ENCODE assay signal across 38 cellular contexts in genomic region chr10:122229678-122230077, GRCh38. TPM values are rescaled to one million over a fixed set of nuclear protein-coding genes. Genes with fewer than 3 reads are reported as not detected.
"Had no signal": no experiment of that assay in that cellular context is flagged by ENCODE, and none has a peak within 500 bp of the region (broad histone marks: within the 10 kb centered on the region; RNA-seq: fewer than 3 reads in every experiment).

No MANE protein-coding gene starts in this region.

- FAIRE-seq: astrocyte, TTC549 had no signal

- H3K27ac ChIP-seq: adrenal gland, body of pancreas, cardiac muscle cell, VCaP had no signal

- H3K4me1 Mint-ChIP-seq: activated B cell treated with CpG ODN at 0.5 μM for 24 hours; activated CD4-positive, alpha-beta T cell treated with anti-CD3 and anti-CD28 coated beads, Interleukin-2, amount 10 ng/mL, durations not matched to agents 24 days and 14 days; activated naive CD8-positive, alpha-beta T cell treated with anti-CD3 and anti-CD28 coated beads for 36 hours; activated T-helper 17 cell treated with anti-CD3 and anti-CD28 coated beads, Interleukin-2, amount 50 U/mL, for 72 hours; central memory CD8-positive, alpha-beta T cell had no signal

- H3K27me3 ChIP-seq: adrenal gland, body of pancreas, cardiac muscle cell had no signal

- H3K36me3 Mint-ChIP-seq: activated CD4-positive, alpha-beta memory T cell treated with anti-CD3 and anti-CD28 coated beads for 36 hours; activated naive CD4-positive, alpha-beta T cell treated with anti-CD3 and anti-CD28 coated beads, Interleukin-2, amount 50 U/mL, for 72 hours; activated naive CD8-positive, alpha-beta T cell treated with anti-CD3 and anti-CD28 coated beads for 36 hours had no signal

- H3K4me3 Mint-ChIP-seq: activated B cell treated with CpG ODN at 0.5 μM for 24 hours; activated CD4-positive, alpha-beta memory T cell treated with anti-CD3 and anti-CD28 coated beads for 36 hours; activated CD4-positive, alpha-beta T cell treated with anti-CD3 and anti-CD28 coated beads, Interleukin-2, amount 10 ng/mL, durations not matched to agents 24 days and 14 days; activated CD8-positive, alpha-beta T cell treated with anti-CD3 and anti-CD28 coated beads for 36 hours; activated naive CD4-positive, alpha-beta T cell treated with anti-CD3 and anti-CD28 coated beads for 36 hours; activated naive CD8-positive, alpha-beta T cell treated with anti-CD3 and anti-CD28 coated beads for 36 hours; activated T-cell treated with anti-CD3 and anti-CD28 coated beads, Interleukin-2, amount 50 U/mL, for 4 hours; activated T-cell treated with anti-CD3 and anti-CD28 coated beads, Interleukin-2, amount 50 U/mL, for 72 hours; activated T-helper 1 cell treated with anti-CD3 and anti-CD28 coated beads, Interleukin-12 subunit alpha, Interleukin-12 subunit beta, Interleukin-2, Interleukin-4 antibody, amounts not matched to agents 30 ng/mL and 10 ng/mL and 1 ng/mL, durations not matched to agents 14 hours and 24 hours and 36 hours; activated T-helper 17 cell treated with anti-CD3 and anti-CD28 coated beads, Interleukin-2, amount 50 U/mL, for 72 hours; central memory CD8-positive, alpha-beta T cell; T-helper 1 cell treated with Interleukin-12 subunit alpha and Interleukin-12 subunit beta and Interleukin-4 antibody, amounts not matched to agents 30 μg/mL and 1 μg/mL, for 36 hours; T-helper 2 cell treated with Interferon-gamma antibody and Interleukin-4, amounts not matched to agents 5 μg/mL and 100 μg/mL, for 36 hours had no signal

- H3K4me3 ChIP-seq: adrenal gland, body of pancreas, cardiac muscle cell had no signal

- H3K4me1 ChIP-seq: adrenal gland, body of pancreas had no signal

- ATAC-seq: activated CD8-positive, alpha-beta T cell treated with anti-CD3 and anti-CD28 coated beads for 36 hours; activated naive CD4-positive, alpha-beta T cell treated with anti-CD3 and anti-CD28 coated beads, Interleukin-2, amount 50 U/mL, for 72 hours; activated T-cell treated with anti-CD3 and anti-CD28 coated beads, Interleukin-2, amount 50 U/mL, for 4 hours; activated T-cell treated with anti-CD3 and anti-CD28 coated beads, Interleukin-2, amount 50 U/mL, for 72 hours; activated T-helper 17 cell treated with anti-CD3 and anti-CD28 coated beads, Interleukin-2, amount 50 U/mL, for 72 hours; body of pancreas had no signal

- H3K27me3 Mint-ChIP-seq: activated B cell treated with CpG ODN at 0.5 μM for 24 hours had no signal

- H3K9me3 ChIP-seq: adrenal gland, body of pancreas had no signal

- H3K27ac Mint-ChIP-seq: activated B cell treated with CpG ODN at 0.5 μM for 24 hours; activated CD4-positive, alpha-beta memory T cell treated with anti-CD3 and anti-CD28 coated beads for 36 hours; activated CD4-positive, alpha-beta T cell treated with anti-CD3 and anti-CD28 coated beads, Interleukin-2, amount 10 ng/mL, durations not matched to agents 24 days and 14 days; activated CD8-positive, alpha-beta T cell treated with anti-CD3 and anti-CD28 coated beads for 36 hours; activated naive CD4-positive, alpha-beta T cell treated with anti-CD3 and anti-CD28 coated beads for 36 hours; activated naive CD4-positive, alpha-beta T cell treated with anti-CD3 and anti-CD28 coated beads, Interleukin-2, amount 50 U/mL, for 72 hours; activated naive CD8-positive, alpha-beta T cell treated with anti-CD3 and anti-CD28 coated beads for 36 hours; activated T-cell treated with anti-CD3 and anti-CD28 coated beads, Interleukin-2, amount 50 U/mL, for 72 hours; activated T-helper 1 cell treated with anti-CD3 and anti-CD28 coated beads, Interleukin-12 subunit alpha, Interleukin-12 subunit beta, Interleukin-2, Interleukin-4 antibody, amounts not matched to agents 30 ng/mL and 10 ng/mL and 1 ng/mL, durations not matched to agents 14 hours and 24 hours and 36 hours; activated T-helper 17 cell treated with anti-CD3 and anti-CD28 coated beads, Interleukin-2, amount 50 U/mL, for 72 hours; T-helper 1 cell treated with Interleukin-12 subunit alpha and Interleukin-12 subunit beta and Interleukin-4 antibody, amounts not matched to agents 30 μg/mL and 1 μg/mL, for 36 hours; T-helper 2 cell treated with Interferon-gamma antibody and Interleukin-4, amounts not matched to agents 5 μg/mL and 100 μg/mL, for 36 hours had no signal

- H3K9me3 Mint-ChIP-seq: activated B cell treated with CpG ODN at 0.5 μM for 24 hours; activated CD4-positive, alpha-beta memory T cell treated with anti-CD3 and anti-CD28 coated beads for 36 hours; activated CD4-positive, alpha-beta T cell treated with anti-CD3 and anti-CD28 coated beads, Interleukin-2, amount 10 ng/mL, durations not matched to agents 24 days and 14 days; activated CD8-positive, alpha-beta T cell treated with anti-CD3 and anti-CD28 coated beads for 36 hours; activated naive CD4-positive, alpha-beta T cell treated with anti-CD3 and anti-CD28 coated beads for 36 hours; activated naive CD4-positive, alpha-beta T cell treated with anti-CD3 and anti-CD28 coated beads, Interleukin-2, amount 50 U/mL, for 72 hours; activated naive CD8-positive, alpha-beta T cell treated with anti-CD3 and anti-CD28 coated beads for 36 hours; activated T-cell treated with anti-CD3 and anti-CD28 coated beads, Interleukin-2, amount 50 U/mL, for 4 hours; activated T-cell treated with anti-CD3 and anti-CD28 coated beads, Interleukin-2, amount 50 U/mL, for 72 hours; activated T-helper 1 cell treated with anti-CD3 and anti-CD28 coated beads, Interleukin-12 subunit alpha, Interleukin-12 subunit beta, Interleukin-2, Interleukin-4 antibody, amounts not matched to agents 30 ng/mL and 10 ng/mL and 1 ng/mL, durations not matched to agents 14 hours and 24 hours and 36 hours; activated T-helper 17 cell treated with anti-CD3 and anti-CD28 coated beads, Interleukin-2, amount 50 U/mL, for 72 hours; central memory CD8-positive, alpha-beta T cell; T-helper 1 cell treated with Interleukin-12 subunit alpha and Interleukin-12 subunit beta and Interleukin-4 antibody, amounts not matched to agents 30 μg/mL and 1 μg/mL, for 36 hours; T-helper 2 cell treated with Interferon-gamma antibody and Interleukin-4, amounts not matched to agents 5 μg/mL and 100 μg/mL, for 36 hours had no signal

- DNase-seq: activated B cell treated with CpG ODN at 0.5 μM for 24 hours; activated CD4-positive, alpha-beta memory T cell treated with anti-CD3 and anti-CD28 coated beads for 36 hours; activated CD4-positive, alpha-beta T cell treated with anti-CD3 and anti-CD28 coated beads for 4 hours; activated CD4-positive, alpha-beta T cell treated with anti-CD3 and anti-CD28 coated beads, Interleukin-2, amount 10 ng/mL, durations not matched to agents 24 days and 14 days; activated CD4-positive, alpha-beta T cell treated with anti-CD3 and anti-CD28 coated beads, Interleukin-2, amount 50 U/mL, for 1 hour; activated CD4-positive, alpha-beta T cell treated with anti-CD3 and anti-CD28 coated beads, Interleukin-2, amount 50 U/mL, for 4 hours; activated CD4-positive, CD25-positive, alpha-beta regulatory T cell treated with anti-CD3 and anti-CD28 coated beads, Interleukin-2, amount 50 U/mL, for 72 hours; activated CD8-positive, alpha-beta memory T cell treated with anti-CD3 and anti-CD28 coated beads, Interleukin-2, amount 50 U/mL, for 4 hours; activated CD8-positive, alpha-beta T cell treated with anti-CD3 and anti-CD28 coated beads for 36 hours; activated effector memory CD4-positive, alpha-beta T cell treated with anti-CD3 and anti-CD28 coated beads, Interleukin-2, amount 50 U/mL, for 16 hours; activated gamma-delta T cell treated with Interleukin-2 at 50 U/mL for 16 hours; activated naive CD4-positive, alpha-beta T cell; activated naive CD4-positive, alpha-beta T cell treated with anti-CD3 and anti-CD28 coated beads for 36 hours; activated naive CD4-positive, alpha-beta T cell treated with anti-CD3 and anti-CD28 coated beads, Interleukin-2, amount 50 U/mL, for 16 hours; activated naive CD8-positive, alpha-beta T cell treated with anti-CD3 and anti-CD28 coated beads for 36 hours; activated T-cell treated with anti-CD3 and anti-CD28 coated beads for 4 hours; activated T-cell treated with anti-CD3 and anti-CD28 coated beads, Interleukin-2, amount 50 U/mL, for 1 hour; activated T-cell treated with anti-CD3 and anti-CD28 coated beads, Interleukin-2, amount 50 U/mL, for 4 hours; activated T-cell treated with anti-CD3 and anti-CD28 coated beads, Interleukin-2, amount 50 U/mL, for 72 hours; adrenal gland; amniotic stem cell; aorta; body of pancreas; cerebellar nuclear complex; T-helper 1 cell; T-helper 2 cell; T-helper 9 cell had no signal

RNA-seq across cellular contexts. Expression of gene BTBD16, which starts 41.4 kb away (rescaled TPM):
- total RNA-seq: activated B cell treated with CpG ODN at 0.5 μM for 24 hours; activated CD4-positive, alpha-beta memory T cell treated with anti-CD3 and anti-CD28 coated beads for 36 hours; activated CD4-positive, alpha-beta T cell treated with anti-CD3 and anti-CD28 coated beads, Interleukin-2, amount 10 ng/mL, durations not matched to agents 24 days and 14 days; activated CD8-positive, alpha-beta memory T cell treated with anti-CD3 and anti-CD28 coated beads for 36 hours; activated CD8-positive, alpha-beta T cell treated with anti-CD3 and anti-CD28 coated beads for 36 hours; activated naive CD4-positive, alpha-beta T cell treated with anti-CD3 and anti-CD28 coated beads for 36 hours; activated naive CD4-positive, alpha-beta T cell treated with anti-CD3 and anti-CD28 coated beads, Interleukin-2, amount 50 U/mL, for 72 hours; activated naive CD8-positive, alpha-beta T cell treated with anti-CD3 and anti-CD28 coated beads for 36 hours; activated T-cell treated with anti-CD3 and anti-CD28 coated beads, Interleukin-2, amount 50 U/mL, for 4 hours; activated T-cell treated with anti-CD3 and anti-CD28 coated beads, Interleukin-2, amount 50 U/mL, for 72 hours; activated T-helper 1 cell treated with anti-CD3 and anti-CD28 coated beads, Interleukin-12 subunit alpha, Interleukin-12 subunit beta, Interleukin-2, Interleukin-4 antibody, amounts not matched to agents 30 ng/mL and 10 ng/mL and 1 ng/mL, durations not matched to agents 14 hours and 24 hours and 36 hours; activated T-helper 17 cell treated with anti-CD3 and anti-CD28 coated beads, Interleukin-2, amount 50 U/mL, for 72 hours; astrocyte; body of pancreas had no signal
